ENCODE assay signal across 8 cellular contexts in genomic region chr15:40320931-40321371, GRCh38. TPM values are rescaled to one million over a fixed set of nuclear protein-coding genes. Genes with fewer than 3 reads are reported as not detected.
A peak's percentile ranks its signal among the peaks of the same experiment; 100 is the strongest.
DNase-seq lines count a peak whose midpoint lies in the region; ATAC-seq lines count a peak whose summit lies in the region.

No MANE protein-coding gene starts in this region.

- no peak overlapping the region for H3K4me3 Mint-ChIP-seq in activated naive CD8-positive, alpha-beta T cell treated with anti-CD3 and anti-CD28 coated beads for 36 hours

- no peak overlapping the region for H3K9ac ChIP-seq in rectal smooth muscle tissue (ENCODE audit: low read length)

- peaks cover 3% of the 10 kb centered on the region for H3K4me1 ChIP-seq in rectal smooth muscle tissue (ENCODE audit: control insufficient read depth, insufficient read depth, low read length)

- intact Hi-C loops in Right ventricle myocardium superior (cut with DNase I), result loop anchor here (5.0 kb wide), 1 partner anchor 101 kb away; no protein-coding TSS in a partner anchor

- H3K27me3 ChIP-seq in rectal smooth muscle tissue (ENCODE audit: control insufficient read depth, insufficient read depth, low read length), result no peaks in the 10 kb centered on the region

- no peaks in the 10 kb centered on the region for H3K27me3 Mint-ChIP-seq in activated naive CD8-positive, alpha-beta T cell treated with anti-CD3 and anti-CD28 coated beads for 36 hours

- H3K36me3 Mint-ChIP-seq in activated naive CD8-positive, alpha-beta T cell treated with anti-CD3 and anti-CD28 coated beads for 36 hours, result peaks cover 8% of the 10 kb centered on the region

- ATAC-seq in Right ventricle myocardium superior (ENCODE audit: poor library complexity) (peak; percentile 32), HG02938 (IDR thresholded peaks at IDR 0.05; ENCODE audit: unreplicated experiment) (no peak), GM21381 (IDR thresholded peaks at IDR 0.05; ENCODE audit: unreplicated experiment) (no peak)

- no peak overlapping the region for H3K4me3 ChIP-seq in rectal smooth muscle tissue (ENCODE audit: low read length)

- no peak overlapping the region for H3K27ac Mint-ChIP-seq in activated naive CD8-positive, alpha-beta T cell treated with anti-CD3 and anti-CD28 coated beads for 36 hours

- DNase-seq in EL (peak; percentile 66), KG1 (lab: John Stamatoyannopoulos, UW) (peak; percentile 34), RPMI7951 (ENCODE audit: low read depth) (peak; percentile 73), Right ventricle myocardium superior (no peak)
- peak; percentile 38 for DNase-seq in activated naive CD8-positive, alpha-beta T cell treated with anti-CD3 and anti-CD28 coated beads for 36 hours

- H3K4me1 Mint-ChIP-seq in activated naive CD8-positive, alpha-beta T cell treated with anti-CD3 and anti-CD28 coated beads for 36 hours, result peaks cover 20% of the 10 kb centered on the region

- no peaks in the 10 kb centered on the region for H3K9me3 Mint-ChIP-seq in activated naive CD8-positive, alpha-beta T cell treated with anti-CD3 and anti-CD28 coated beads for 36 hours

- peak overlapping the region; percentile 63 for H3K27ac ChIP-seq in rectal smooth muscle tissue (ENCODE audit: low read depth, low read length)

- no peaks in the 10 kb centered on the region for H3K36me3 ChIP-seq in rectal smooth muscle tissue (ENCODE audit: control insufficient read depth, insufficient read depth, low read length)

RNA-seq across cellular contexts. Expression of gene INAFM2, which starts 2.5 kb away (rescaled TPM):
- 23.0 and 25.6 TPM in 2 replicates for total RNA-seq in RPMI7951 (2014; rRNA removed; shearing (Covaris generic))
- total RNA-seq in activated naive CD8-positive, alpha-beta T cell treated with anti-CD3 and anti-CD28 coated beads for 36 hours, result 10 to 100 TPM; 13.5 to 15.5 TPM
- total RNA-seq in Right ventricle myocardium superior, result 56.2 TPM

RNA-seq across cellular contexts. Expression of gene PLCB2, which starts 13.2 kb away (rescaled TPM):
- total RNA-seq in RPMI7951 (2014; rRNA removed; shearing (Covaris generic)), result 1.4 and 1.6 TPM in 2 replicates
- 10 to 100 TPM; 40.8 to 43.6 TPM for total RNA-seq in activated naive CD8-positive, alpha-beta T cell treated with anti-CD3 and anti-CD28 coated beads for 36 hours
- 7.7 TPM for total RNA-seq in Right ventricle myocardium superior

RNA-seq across cellular contexts. Expression of gene CCDC9B, which starts 19.8 kb away (rescaled TPM):
- 8.1 and 8.5 TPM in 2 replicates for total RNA-seq in RPMI7951 (2014; rRNA removed; shearing (Covaris generic))
- total RNA-seq in activated naive CD8-positive, alpha-beta T cell treated with anti-CD3 and anti-CD28 coated beads for 36 hours, result under 1 TPM; 0.24 to 0.62 TPM
- 155 TPM for total RNA-seq in Right ventricle myocardium superior

RNA-seq across cellular contexts. Expression of gene PHGR1, which starts 29.9 kb away (rescaled TPM):
- not detected in 2 replicates for total RNA-seq in RPMI7951 (2014; rRNA removed; shearing (Covaris generic))
- not detected for total RNA-seq in activated naive CD8-positive, alpha-beta T cell treated with anti-CD3 and anti-CD28 coated beads for 36 hours
- not detected for total RNA-seq in Right ventricle myocardium superior

RNA-seq across cellular contexts. Expression of gene DISP2, which starts 37.1 kb away (rescaled TPM):
- total RNA-seq in RPMI7951 (2014; rRNA removed; shearing (Covaris generic)), result 0.24 and 0.59 TPM in 2 replicates
- total RNA-seq in activated naive CD8-positive, alpha-beta T cell treated with anti-CD3 and anti-CD28 coated beads for 36 hours, result under 1 TPM; 0.08 to 0.14 TPM
- 5.9 TPM for total RNA-seq in Right ventricle myocardium superior

Comparison
In these comparisons a context has a peak if more than half of its experiments do, and no peak if none do; other contexts are left out.
1. RNA of gene CCDC9B, which starts 19.8 kb away (total RNA-seq): 155 TPM in Right ventricle myocardium superior (single experiment); 8.1 to 8.5 TPM in RPMI7951 and 0.24 to 0.62 TPM in activated naive CD8-positive, alpha-beta T cell treated with anti-CD3 and anti-CD28 coated beads for 36 hours; every median in the first group is over 10 times any median in the second.